ENCODE assay signal across 1 cellular context in the genomic region with DNA sequence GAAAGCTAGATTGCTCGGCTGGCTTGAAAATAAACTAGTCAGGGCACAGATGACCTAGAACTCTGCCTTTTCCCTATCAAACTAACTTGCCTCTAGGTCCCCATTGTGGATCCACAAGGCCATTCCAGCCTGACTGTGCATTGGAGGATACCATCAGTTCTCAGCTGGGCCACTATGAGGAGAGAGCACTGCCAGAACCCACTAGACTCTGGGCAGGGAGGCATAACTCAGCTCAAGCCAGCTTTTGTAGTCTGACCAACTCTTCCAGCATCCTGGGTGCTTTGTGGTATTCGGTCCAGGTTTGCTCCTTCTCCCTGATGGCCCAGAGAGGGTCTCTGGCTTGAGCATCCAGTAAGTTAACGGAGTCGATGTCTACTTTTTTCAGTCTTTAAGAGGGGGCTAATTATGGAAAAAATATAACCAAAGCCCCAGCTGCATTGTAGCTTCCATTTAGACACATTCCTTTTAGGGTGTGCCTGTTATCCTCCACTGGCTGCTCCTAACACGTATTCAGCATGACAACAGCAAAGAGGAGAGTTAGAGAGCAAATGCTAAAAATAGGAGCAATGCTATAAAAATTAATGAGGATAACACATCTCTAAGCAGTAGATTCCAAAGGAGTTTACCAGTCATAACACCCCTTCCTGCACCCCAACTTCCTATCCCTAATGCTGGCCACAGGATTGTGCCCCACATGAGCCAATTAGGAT.
TF ChIP-seq lines count a peak whose summit lies in the region.

No MANE protein-coding gene starts in this region.

TF ChIP-seq in HepG2, 621 proteins besides CTCF, POLR2A, EP300 and RAD21:
- TF ChIP-seq ZNF430 (CRISPR knock-in tag; IDR thresholded peaks at IDR 0.05) (no peak), HIVEP1 (CRISPR knock-in tag; IDR thresholded peaks at IDR 0.05) (no peak), CBFB (CRISPR knock-in tag; IDR thresholded peaks at IDR 0.05) (no peak), ZNF629 (CRISPR knock-in tag; conservative IDR thresholded peaks at IDR 0.05) (no peak), HNRNPL (IDR thresholded peaks at IDR 0.05; ENCODE audit: low read depth, low read length) (no peak), FLYWCH1 (CRISPR knock-in tag; IDR thresholded peaks at IDR 0.05) (no peak), TAF15 (IDR thresholded peaks at IDR 0.05; ENCODE audit: low read depth, low read length, poor library complexity, severe bottlenecking) (no peak), ZNF280D (CRISPR knock-in tag; IDR thresholded peaks at IDR 0.05) (no peak), MEIS2 (CRISPR knock-in tag; IDR thresholded peaks at IDR 0.05) (no peak), BCL6 (CRISPR knock-in tag; IDR thresholded peaks at IDR 0.05) (no peak), ZNF713 (CRISPR knock-in tag; IDR thresholded peaks at IDR 0.05) (no peak), ZFP36L1 (CRISPR knock-in tag; IDR thresholded peaks at IDR 0.05) (no peak), KDM2A (CRISPR knock-in tag; IDR thresholded peaks at IDR 0.05; ENCODE audit: borderline replicate concordance, low read depth) (no peak), ZNF558 (CRISPR knock-in tag; IDR thresholded peaks at IDR 0.05; ENCODE audit: borderline replicate concordance) (no peak), SMAD3 (CRISPR knock-in tag; IDR thresholded peaks at IDR 0.05) (no peak), FOXC1 (CRISPR knock-in tag; IDR thresholded peaks at IDR 0.05; ENCODE audit: borderline replicate concordance) (no peak)
- TF ChIP-seq, protein P1, sequence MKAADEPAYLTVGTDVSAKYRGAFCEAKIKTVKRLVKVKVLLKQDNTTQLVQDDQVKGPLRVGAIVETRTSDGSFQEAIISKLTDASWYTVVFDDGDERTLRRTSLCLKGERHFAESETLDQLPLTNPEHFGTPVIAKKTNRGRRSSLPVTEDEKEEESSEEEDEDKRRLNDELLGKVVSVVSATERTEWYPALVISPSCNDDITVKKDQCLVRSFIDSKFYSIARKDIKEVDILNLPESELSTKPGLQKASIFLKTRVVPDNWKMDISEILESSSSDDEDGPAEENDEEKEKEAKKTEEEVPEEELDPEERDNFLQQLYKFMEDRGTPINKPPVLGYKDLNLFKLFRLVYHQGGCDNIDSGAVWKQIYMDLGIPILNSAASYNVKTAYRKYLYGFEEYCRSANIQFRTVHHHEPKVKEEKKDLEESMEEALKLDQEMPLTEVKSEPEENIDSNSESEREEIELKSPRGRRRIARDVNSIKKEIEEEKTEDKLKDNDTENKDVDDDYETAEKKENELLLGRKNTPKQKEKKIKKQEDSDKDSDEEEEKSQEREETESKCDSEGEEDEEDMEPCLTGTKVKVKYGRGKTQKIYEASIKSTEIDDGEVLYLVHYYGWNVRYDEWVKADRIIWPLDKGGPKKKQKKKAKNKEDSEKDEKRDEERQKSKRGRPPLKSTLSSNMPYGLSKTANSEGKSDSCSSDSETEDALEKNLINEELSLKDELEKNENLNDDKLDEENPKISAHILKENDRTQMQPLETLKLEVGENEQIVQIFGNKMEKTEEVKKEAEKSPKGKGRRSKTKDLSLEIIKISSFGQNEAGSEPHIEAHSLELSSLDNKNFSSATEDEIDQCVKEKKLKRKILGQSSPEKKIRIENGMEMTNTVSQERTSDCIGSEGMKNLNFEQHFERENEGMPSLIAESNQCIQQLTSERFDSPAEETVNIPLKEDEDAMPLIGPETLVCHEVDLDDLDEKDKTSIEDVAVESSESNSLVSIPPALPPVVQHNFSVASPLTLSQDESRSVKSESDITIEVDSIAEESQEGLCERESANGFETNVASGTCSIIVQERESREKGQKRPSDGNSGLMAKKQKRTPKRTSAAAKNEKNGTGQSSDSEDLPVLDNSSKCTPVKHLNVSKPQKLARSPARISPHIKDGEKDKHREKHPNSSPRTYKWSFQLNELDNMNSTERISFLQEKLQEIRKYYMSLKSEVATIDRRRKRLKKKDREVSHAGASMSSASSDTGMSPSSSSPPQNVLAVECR (CRISPR knock-in tag; IDR thresholded peaks at IDR 0.05; ENCODE audit: borderline replicate concordance), result no peak
- TF ChIP-seq, protein P2, sequence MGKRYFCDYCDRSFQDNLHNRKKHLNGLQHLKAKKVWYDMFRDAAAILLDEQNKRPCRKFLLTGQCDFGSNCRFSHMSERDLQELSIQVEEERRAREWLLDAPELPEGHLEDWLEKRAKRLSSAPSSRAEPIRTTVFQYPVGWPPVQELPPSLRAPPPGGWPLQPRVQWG (CRISPR knock-in tag; IDR thresholded peaks at IDR 0.05; ENCODE audit: borderline replicate concordance, low read depth), result no peak
